Comparison of ENCODE assay signal across 1 cellular context in genomic region chr2:278312-278932, GRCh38.
TF ChIP-seq lines count a peak whose summit lies in the region.

No MANE protein-coding gene starts in this region.

TF ChIP-seq in HepG2, 621 proteins besides CTCF, POLR2A, EP300 and RAD21:
- TF ChIP-seq ZFY (CRISPR knock-in tag; IDR thresholded peaks at IDR 0.05) (no peak), RBM22 (optimal IDR thresholded peaks at IDR 0.05; ENCODE audit: low read length) (peak; percentile 87)
